8 cellular contexts compared by ENCODE assay signal in the genomic region with DNA sequence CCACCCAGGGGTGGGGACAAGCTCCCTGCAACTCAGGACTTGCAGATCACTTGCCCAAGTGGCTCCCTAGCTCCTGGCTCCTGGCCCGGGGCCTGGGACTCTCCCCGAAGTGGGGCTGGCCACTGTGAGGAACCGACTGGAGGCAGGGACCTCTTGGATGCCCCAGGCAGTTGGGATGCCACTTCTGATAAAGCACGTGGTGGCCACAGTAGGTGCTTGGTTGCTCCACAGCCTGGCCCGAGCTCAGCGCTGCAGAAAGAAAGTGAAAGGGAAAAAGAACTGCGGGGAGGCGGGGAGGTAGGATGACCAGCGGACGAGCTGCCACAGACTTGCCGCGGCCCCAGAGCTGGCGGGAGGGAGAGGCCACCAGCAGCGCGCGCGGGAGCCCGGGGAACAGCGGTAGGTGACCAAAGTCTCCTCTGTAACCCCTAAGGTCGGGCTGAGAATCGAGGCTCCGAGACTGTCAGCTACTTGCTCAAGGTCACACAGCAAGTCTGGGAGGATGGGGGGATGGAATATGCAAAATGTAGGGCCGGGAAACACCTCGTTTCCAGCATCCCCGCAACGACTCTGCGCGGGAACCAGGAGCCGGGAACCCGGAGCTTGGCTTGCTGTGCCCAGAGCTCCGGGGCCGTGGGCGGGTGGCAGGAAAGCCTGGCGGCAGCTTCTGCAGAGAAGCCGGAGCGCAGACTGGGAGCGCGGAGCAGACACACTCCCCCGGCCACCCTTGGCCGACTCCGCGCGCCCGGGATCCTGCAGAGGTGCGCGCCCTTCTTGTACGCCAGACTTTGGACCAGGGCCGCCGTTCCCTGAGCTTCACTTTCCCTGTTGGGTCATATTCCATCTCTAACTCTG. TPM values are rescaled to one million over a fixed set of nuclear protein-coding genes. Genes with fewer than 3 reads are reported as not detected.
A peak's percentile ranks its signal among the peaks of the same experiment; 100 is the strongest.
DNase-seq lines count a peak whose midpoint lies in the region; ATAC-seq and TF ChIP-seq lines count a peak whose summit lies in the region.

No MANE protein-coding gene starts in this region.

- WGBS in esophagus, 2 donors = 1 to 2% methylated on average over 37 to 49 of the region's 49 CpGs

- H3K27me3 ChIP-seq in esophagus (ENCODE audit: control insufficient read depth in 1 of 2, insufficient read depth in 2 of 2, low read length in 2 of 2) = no peaks in the 10 kb centered on the region
- peaks cover 6% of the 10 kb centered on the region for H3K27me3 ChIP-seq in muscle layer of duodenum (ENCODE audit: low read depth, low read length)

- ATAC-seq in GM21381 (IDR thresholded peaks at IDR 0.05; ENCODE audit: unreplicated experiment) = peak; percentile 22
- peak; percentile 58 for ATAC-seq in SK-N-SH treated with all-trans-retinoic acid at 6 μM for 48 hours
- ATAC-seq in GM21360 (IDR thresholded peaks at IDR 0.05; ENCODE audit: unreplicated experiment) = no peak

- H3K9me3 ChIP-seq in esophagus (ENCODE audit: control insufficient read depth in 2 of 2, insufficient read depth in 1 of 2, low read depth in 1 of 2, low read length in 1 of 2) = no peaks in the 10 kb centered on the region
- H3K9me3 ChIP-seq in muscle layer of duodenum (ENCODE audit: control insufficient read depth in 1 of 2, low read length in 2 of 2) = no peaks in the 10 kb centered on the region

- H3K4me1 ChIP-seq in esophagus (ENCODE audit: control insufficient read depth in 2 of 2, insufficient read depth in 2 of 2, low read length in 1 of 2) = peaks cover 6 to 10% of the 10 kb centered on the region in 2 donors
- H3K4me1 ChIP-seq in muscle layer of duodenum (ENCODE audit: control insufficient read depth in 1 of 2, insufficient read depth in 2 of 2, low read length in 2 of 2) = peaks cover 0 to 6% of the 10 kb centered on the region in 2 donors

- no peaks in the 10 kb centered on the region for H3K4me1 Mint-ChIP-seq in osteocyte (ENCODE audit: unreplicated experiment)

- no peak for TF ChIP-seq CTCF in osteocyte (IDR thresholded peaks at IDR 0.05)

- no peaks in the 10 kb centered on the region for H3K36me3 Mint-ChIP-seq in osteocyte (ENCODE audit: unreplicated experiment)

- no peak overlapping the region for H3K4me3 Mint-ChIP-seq in osteocyte (ENCODE audit: unreplicated experiment)

- H3K27me3 Mint-ChIP-seq in osteocyte (ENCODE audit: unreplicated experiment) = peaks cover 9% of the 10 kb centered on the region

- H3K27ac ChIP-seq in esophagus (ENCODE audit: low read depth in 2 of 2, low read length in 1 of 2) = peak overlapping the region; percentile 15 to 40
- H3K27ac ChIP-seq in muscle layer of duodenum (ENCODE audit: low read length) = peak overlapping the region; percentile 67

- DNase-seq in DMS79 (lab: John Stamatoyannopoulos, UW) = peak; percentile 25
- no peak for DNase-seq in amniotic stem cell (lab: John Stamatoyannopoulos, UW)
- DNase-seq in osteocyte (ENCODE audit: extremely low spot score, unreplicated experiment) = no peak

- H3K9me3 Mint-ChIP-seq in osteocyte (ENCODE audit: unreplicated experiment) = no peaks in the 10 kb centered on the region

- H3K36me3 ChIP-seq in esophagus (ENCODE audit: control insufficient read depth in 2 of 2, insufficient read depth in 2 of 2, low read length in 1 of 2) = no peaks in the 10 kb centered on the region
- no peaks in the 10 kb centered on the region for H3K36me3 ChIP-seq in muscle layer of duodenum (ENCODE audit: control insufficient read depth in 1 of 2, insufficient read depth in 2 of 2, low read length in 2 of 2)

- H3K4me3 ChIP-seq in esophagus (ENCODE audit: low read depth in 1 of 2, low read length in 2 of 2) (peak overlapping the region; percentile 51 to 72), muscle layer of duodenum (ENCODE audit: low read depth in 1 of 2, low read length in 2 of 2) (peak overlapping the region; percentile 72 to 86)

- no peak overlapping the region for H3K27ac Mint-ChIP-seq in osteocyte (ENCODE audit: unreplicated experiment)

TF ChIP-seq in SK-N-SH treated with all-trans-retinoic acid at 6 μM for 48 hours, 23 proteins besides CTCF, POLR2A, EP300 and RAD21:
- TF ChIP-seq POU6F1 (CRISPR knock-in tag; IDR thresholded peaks at IDR 0.05; ENCODE audit: borderline replicate concordance, low read depth) (no peak), ZFP3 (CRISPR knock-in tag; IDR thresholded peaks at IDR 0.05) (no peak), TSHZ2 (CRISPR knock-in tag; IDR thresholded peaks at IDR 0.05) (no peak), ZNF70 (CRISPR knock-in tag; IDR thresholded peaks at IDR 0.05) (no peak), ZNF8 (CRISPR knock-in tag; IDR thresholded peaks at IDR 0.05) (no peak), TCF4 (CRISPR knock-in tag; IDR thresholded peaks at IDR 0.05; ENCODE audit: borderline replicate concordance) (no peak), ESRRG (CRISPR knock-in tag; IDR thresholded peaks at IDR 0.05) (no peak), GLIS3 (CRISPR knock-in tag; IDR thresholded peaks at IDR 0.05) (no peak), BACH2 (CRISPR knock-in tag; IDR thresholded peaks at IDR 0.05; ENCODE audit: borderline replicate concordance) (no peak)
- TF ChIP-seq, protein P1, sequence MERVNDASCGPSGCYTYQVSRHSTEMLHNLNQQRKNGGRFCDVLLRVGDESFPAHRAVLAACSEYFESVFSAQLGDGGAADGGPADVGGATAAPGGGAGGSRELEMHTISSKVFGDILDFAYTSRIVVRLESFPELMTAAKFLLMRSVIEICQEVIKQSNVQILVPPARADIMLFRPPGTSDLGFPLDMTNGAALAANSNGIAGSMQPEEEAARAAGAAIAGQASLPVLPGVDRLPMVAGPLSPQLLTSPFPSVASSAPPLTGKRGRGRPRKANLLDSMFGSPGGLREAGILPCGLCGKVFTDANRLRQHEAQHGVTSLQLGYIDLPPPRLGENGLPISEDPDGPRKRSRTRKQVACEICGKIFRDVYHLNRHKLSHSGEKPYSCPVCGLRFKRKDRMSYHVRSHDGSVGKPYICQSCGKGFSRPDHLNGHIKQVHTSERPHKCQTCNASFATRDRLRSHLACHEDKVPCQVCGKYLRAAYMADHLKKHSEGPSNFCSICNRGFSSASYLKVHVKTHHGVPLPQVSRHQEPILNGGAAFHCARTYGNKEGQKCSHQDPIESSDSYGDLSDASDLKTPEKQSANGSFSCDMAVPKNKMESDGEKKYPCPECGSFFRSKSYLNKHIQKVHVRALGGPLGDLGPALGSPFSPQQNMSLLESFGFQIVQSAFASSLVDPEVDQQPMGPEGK (CRISPR knock-in tag; IDR thresholded peaks at IDR 0.05; ENCODE audit: borderline replicate concordance) = no peak

RNA-seq across cellular contexts. Expression of gene CIITA, which starts 1.9 kb away (rescaled TPM):
- 1 to 10 TPM; 2.8 to 5.5 TPM for polyA plus RNA-seq in esophagus
- total RNA-seq in osteocyte = not detected in 2 replicates
